In the genomic region with DNA sequence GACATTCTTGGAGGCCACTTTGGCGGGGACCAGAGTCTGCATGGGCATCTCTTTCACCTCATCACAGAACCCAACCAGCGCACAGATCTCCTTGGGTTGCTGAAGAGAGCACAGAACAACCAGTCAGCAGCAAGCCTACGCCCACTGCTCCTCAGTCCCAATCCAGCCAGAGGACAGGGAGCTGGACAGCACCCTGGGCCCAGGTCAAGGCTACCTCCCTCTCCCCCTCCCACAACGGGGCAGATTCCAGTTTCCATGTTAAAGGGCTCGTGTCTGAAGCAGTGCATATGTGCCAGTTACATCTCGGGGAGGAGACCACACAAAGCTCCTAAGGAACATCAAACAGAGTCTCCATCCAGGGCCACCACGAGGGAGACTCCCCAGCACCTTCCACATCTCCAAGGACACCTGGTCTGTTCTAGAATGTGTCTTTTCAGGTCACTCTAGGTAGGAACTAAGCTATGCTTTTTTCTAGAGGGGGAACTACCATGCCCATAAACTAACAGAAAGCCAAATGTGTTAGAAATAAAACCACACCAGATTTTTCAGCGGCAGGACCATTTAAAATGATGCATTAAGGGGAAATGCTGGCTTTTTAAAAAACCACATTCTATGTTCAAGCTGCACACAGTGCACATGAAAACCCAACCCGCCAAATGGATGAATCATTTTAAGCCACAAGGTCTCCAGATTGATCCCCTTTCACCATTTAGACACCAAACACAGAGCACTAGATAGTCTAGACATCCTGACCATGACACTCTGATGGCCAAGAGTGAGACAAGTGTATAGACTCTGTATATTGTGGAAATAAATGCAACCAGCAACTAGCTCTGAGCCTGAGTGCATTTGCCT, we compare ENCODE assay signal across 14 cellular contexts. TPM values are rescaled to one million over a fixed set of nuclear protein-coding genes. Genes with fewer than 3 reads are reported as not detected.
A peak's percentile ranks its signal among the peaks of the same experiment; 100 is the strongest.
DNase-seq lines count a peak whose midpoint lies in the region; ATAC-seq and TF ChIP-seq lines count a peak whose summit lies in the region.
"Had no signal": no experiment of that assay in that cellular context is flagged by ENCODE, and none has a peak within 500 bp of the region (broad histone marks: within the 10 kb centered on the region; RNA-seq: fewer than 3 reads in every experiment).

No MANE protein-coding gene starts in this region.

- no peaks in the 10 kb centered on the region for H3K4me1 ChIP-seq in CD8-positive, alpha-beta memory T cell (ENCODE audit: insufficient read depth, low read length)
- no peaks in the 10 kb centered on the region for H3K4me1 ChIP-seq in naive thymus-derived CD4-positive, alpha-beta T cell (ENCODE audit: control insufficient read depth in 2 of 2, insufficient read depth in 2 of 2, low read length in 2 of 2)
- peaks cover 6% of the 10 kb centered on the region for H3K4me1 ChIP-seq in upper lobe of right lung

- POLR2A ChIA-PET in CD8-positive, alpha-beta memory T cell (lab: Charles Lee): no interaction called here
- POLR2A ChIA-PET in naive thymus-derived CD4-positive, alpha-beta T cell (lab: Charles Lee): interaction anchor here (0.6 kb wide), 1 partner anchor 1366 kb away, joined by 3 read pairs; no protein-coding TSS in a partner anchor

- no peaks in the 10 kb centered on the region for H3K27me3 Mint-ChIP-seq in CD8-positive, alpha-beta memory T cell
- H3K27me3 Mint-ChIP-seq in activated naive CD8-positive, alpha-beta T cell: no peaks in the 10 kb centered on the region
- H3K27me3 Mint-ChIP-seq in naive thymus-derived CD4-positive, alpha-beta T cell: no peaks in the 10 kb centered on the region
- H3K27me3 Mint-ChIP-seq in type B pancreatic cell: no peaks in the 10 kb centered on the region

- CTCF ChIA-PET in CD8-positive, alpha-beta memory T cell (lab: Charles Lee): interaction anchor here (0.7 to 1.5 kb wide), 4 partner anchors 9 to 73 kb away, joined by 3 to 5 read pairs (median 4); no protein-coding TSS in a partner anchor
- CTCF ChIA-PET in naive thymus-derived CD4-positive, alpha-beta T cell (lab: Charles Lee): interaction anchor here (0.6 to 1.0 kb wide), 2 partner anchors 8 to 32 kb away, joined by 3 to 6 read pairs; no protein-coding TSS in a partner anchor

- H3K27ac Mint-ChIP-seq in CD8-positive, alpha-beta memory T cell: peak overlapping the region in 7 of 8 donors; percentile 17 to 92 (median 47)
- peak overlapping the region; percentile 34 for H3K27ac Mint-ChIP-seq in activated naive CD8-positive, alpha-beta T cell
- H3K27ac Mint-ChIP-seq in naive thymus-derived CD4-positive, alpha-beta T cell: peak overlapping the region in 4 of 9 donors; percentile 12 to 79 (median 34)
- H3K27ac Mint-ChIP-seq in type B pancreatic cell: no peak overlapping the region

- no peak overlapping the region for H3K4me3 ChIP-seq in CD8-positive, alpha-beta memory T cell (ENCODE audit: low read length)
- no peak overlapping the region for H3K4me3 ChIP-seq in naive thymus-derived CD4-positive, alpha-beta T cell (ENCODE audit: low read length)
- no peak overlapping the region for H3K4me3 ChIP-seq in upper lobe of right lung
- H3K4me3 ChIP-seq: hepatocyte, lung, smooth muscle cell, thoracic aorta had no signal

- intact Hi-C loops in naive thymus-derived CD4-positive, alpha-beta T cell (cut with micrococcal nuclease): no loop called here
- intact Hi-C loops in upper lobe of right lung (cut with DNase I): no loop called here

- peak overlapping the region in 1 of 7 donors; percentile 25 for H3K4me3 Mint-ChIP-seq in CD8-positive, alpha-beta memory T cell
- no peak overlapping the region for H3K4me3 Mint-ChIP-seq in activated naive CD8-positive, alpha-beta T cell
- no peak overlapping the region for H3K4me3 Mint-ChIP-seq in naive thymus-derived CD4-positive, alpha-beta T cell
- H3K4me3 Mint-ChIP-seq in type B pancreatic cell: no peak overlapping the region

- peaks cover 0 to 97% (median 30%) of the 10 kb centered on the region in 3 donors for H3K36me3 Mint-ChIP-seq in CD8-positive, alpha-beta memory T cell
- no peaks in the 10 kb centered on the region for H3K36me3 Mint-ChIP-seq in activated naive CD8-positive, alpha-beta T cell
- peaks cover 5 to 49% (median 15%) of the 10 kb centered on the region in 5 donors for H3K36me3 Mint-ChIP-seq in naive thymus-derived CD4-positive, alpha-beta T cell
- peaks cover 25% of the 10 kb centered on the region for H3K36me3 Mint-ChIP-seq in type B pancreatic cell

- ATAC-seq in naive thymus-derived CD4-positive, alpha-beta T cell: peak; percentile 31
- ATAC-seq in upper lobe of right lung: no peak

- H3K9me3 Mint-ChIP-seq in CD8-positive, alpha-beta memory T cell: no peaks in the 10 kb centered on the region
- no peaks in the 10 kb centered on the region for H3K9me3 Mint-ChIP-seq in activated naive CD8-positive, alpha-beta T cell (ENCODE audit: low read depth)
- no peaks in the 10 kb centered on the region for H3K9me3 Mint-ChIP-seq in naive thymus-derived CD4-positive, alpha-beta T cell
- H3K9me3 Mint-ChIP-seq in type B pancreatic cell: no peaks in the 10 kb centered on the region

- no peak for TF ChIP-seq CTCF in upper lobe of right lung (IDR thresholded peaks at IDR 0.05)
- no peak for TF ChIP-seq CTCF in type B pancreatic cell (conservative IDR thresholded peaks at IDR 0.05)

- no peak overlapping the region for H3K27ac ChIP-seq in CD8-positive, alpha-beta memory T cell (ENCODE audit: low read depth, low read length)
- H3K27ac ChIP-seq in naive thymus-derived CD4-positive, alpha-beta T cell (ENCODE audit: low read depth, low read length): no peak overlapping the region
- no peak overlapping the region for H3K27ac ChIP-seq in upper lobe of right lung
- H3K27ac ChIP-seq: hepatocyte, thoracic aorta had no signal

- no peaks in the 10 kb centered on the region for H3K9me3 ChIP-seq in CD8-positive, alpha-beta memory T cell (ENCODE audit: low read length)
- no peaks in the 10 kb centered on the region for H3K9me3 ChIP-seq in naive thymus-derived CD4-positive, alpha-beta T cell (ENCODE audit: control insufficient read depth in 2 of 3, low read length in 3 of 3)
- no peaks in the 10 kb centered on the region for H3K9me3 ChIP-seq in upper lobe of right lung
- H3K9me3 ChIP-seq: thoracic aorta had no signal

- DNase-seq in CD8-positive, alpha-beta memory T cell: no peak
- DNase-seq in HT1080 (ENCODE audit: low read depth) (peak; percentile 58), superior temporal gyrus (ENCODE audit: extremely low spot score) (no peak), upper lobe of right lung (no peak), type B pancreatic cell (ENCODE audit: extremely low spot score, unreplicated experiment) (no peak)
- no peak for DNase-seq in naive thymus-derived CD4-positive, alpha-beta T cell
- DNase-seq: NCI-H1694 treated with DMSO at 0.1 percent for 48 hours, NCI-H526 treated with DMSO at 0.1 percent for 48 hours, occipital lobe had no signal

- no peaks in the 10 kb centered on the region for H3K27me3 ChIP-seq in CD8-positive, alpha-beta memory T cell (ENCODE audit: insufficient read depth, low read length, poor library complexity, severe bottlenecking)
- no peaks in the 10 kb centered on the region for H3K27me3 ChIP-seq in naive thymus-derived CD4-positive, alpha-beta T cell (ENCODE audit: control insufficient read depth in 2 of 2, insufficient read depth in 2 of 2, low read length in 2 of 2)
- H3K27me3 ChIP-seq in upper lobe of right lung: no peaks in the 10 kb centered on the region
- H3K27me3 ChIP-seq: hepatocyte had no signal

- peaks cover 7 to 11% (median 7%) of the 10 kb centered on the region in 3 donors for H3K4me1 Mint-ChIP-seq in CD8-positive, alpha-beta memory T cell
- peaks cover 10% of the 10 kb centered on the region for H3K4me1 Mint-ChIP-seq in activated naive CD8-positive, alpha-beta T cell (ENCODE audit: low read depth)
- H3K4me1 Mint-ChIP-seq in naive thymus-derived CD4-positive, alpha-beta T cell: peaks cover 0 to 14% (median 0%) of the 10 kb centered on the region in 7 donors
- no peaks in the 10 kb centered on the region for H3K4me1 Mint-ChIP-seq in type B pancreatic cell (ENCODE audit: unreplicated experiment)

- peaks cover 80% of the 10 kb centered on the region for H3K36me3 ChIP-seq in CD8-positive, alpha-beta memory T cell (ENCODE audit: insufficient read depth, low read length)
- H3K36me3 ChIP-seq in naive thymus-derived CD4-positive, alpha-beta T cell (ENCODE audit: control insufficient read depth in 2 of 3, insufficient read depth in 3 of 3, low read length in 3 of 3): peaks cover 24 to 98% (median 37%) of the 10 kb centered on the region in 3 experiments
- H3K36me3 ChIP-seq in upper lobe of right lung: peaks cover 100% of the 10 kb centered on the region

RNA-seq across cellular contexts. Expression of gene PSAP, which starts 28.9 kb away (rescaled TPM):
- 100 to 1,000 TPM; 115 to 119 TPM for total RNA-seq in CD8-positive, alpha-beta memory T cell
- 432 TPM for polyA plus RNA-seq in CD8-positive, alpha-beta memory T cell
- total RNA-seq in HT1080 (2014; rRNA removed; shearing (Covaris generic)): 289 and 329 TPM in 2 replicates
- polyA plus RNA-seq in HT1080 (2015; cell fraction: cytosol; rRNA removed): 372 and 390 TPM in 2 replicates
- 1,389 and 1,496 TPM in 2 replicates for polyA plus RNA-seq in HT1080 (2015; cell fraction: nucleus; rRNA removed)
- 1,000 to 10,000 TPM in 1 of 5 experiments, 100 to 1,000 TPM in 4; 153 to 1,163 (median 266) TPM for total RNA-seq in naive thymus-derived CD4-positive, alpha-beta T cell
- polyA plus RNA-seq in naive thymus-derived CD4-positive, alpha-beta T cell: 100 to 1,000 TPM; 421 to 506 TPM
- 1,464 TPM for total RNA-seq in upper lobe of right lung
- total RNA-seq in type B pancreatic cell (ENCODE audit: low replicate concordance): 487 and 577 TPM in 2 replicates

RNA-seq across cellular contexts. Expression of gene VSIR, which starts 48.8 kb away (rescaled TPM):
- total RNA-seq in CD8-positive, alpha-beta memory T cell: 10 to 100 TPM; 59.6 to 61.4 TPM
- 349 TPM for polyA plus RNA-seq in CD8-positive, alpha-beta memory T cell
- total RNA-seq in HT1080 (2014; rRNA removed; shearing (Covaris generic)): 0.02 and 0.17 TPM in 2 replicates
- 3.9 and 5.0 TPM in 2 replicates for polyA plus RNA-seq in HT1080 (2015; cell fraction: cytosol; rRNA removed)
- 3.0 and 3.2 TPM in 2 replicates for polyA plus RNA-seq in HT1080 (2015; cell fraction: nucleus; rRNA removed)
- 100 to 1,000 TPM in 3 of 5 experiments, 10 to 100 TPM in 2; 91.1 to 271 (median 101) TPM for total RNA-seq in naive thymus-derived CD4-positive, alpha-beta T cell
- polyA plus RNA-seq in naive thymus-derived CD4-positive, alpha-beta T cell: 100 to 1,000 TPM; 220 to 300 TPM
- 128 TPM for total RNA-seq in upper lobe of right lung
- 47.0 and 82.1 TPM in 2 replicates for total RNA-seq in type B pancreatic cell (ENCODE audit: low replicate concordance)

Comparison
In these comparisons a context has a peak if more than half of its experiments do, and no peak if none do; other contexts are left out.
1. RNA of gene VSIR, which starts 48.8 kb away (total RNA-seq): 128 TPM in upper lobe of right lung (single experiment), 91.1 to 271 TPM in naive thymus-derived CD4-positive, alpha-beta T cell, 59.6 to 61.4 TPM in CD8-positive, alpha-beta memory T cell and 47.0 to 82.1 TPM in type B pancreatic cell; 0.02 to 0.17 TPM in HT1080; every median in the first group is over 10 times any median in the second.